In genomic region chr17:30921544-30922196, GRCh38 we compare ENCODE assay signal across 8 cellular contexts. TPM values are rescaled to one million over a fixed set of nuclear protein-coding genes. Genes with fewer than 3 reads are reported as not detected.
DNase-seq lines count a peak whose midpoint lies in the region; ATAC-seq lines count a peak whose summit lies in the region.

Gene ADAP2 (plus strand): TSS chr17:30921945. CDS start chr17:30922015, 70 bp downstream.

- peak within 1 kb of the TSS; percentile 67 for H3K4me2 ChIP-seq in skeletal muscle satellite cell (ENCODE audit: low read length)

- H3K4me1 ChIP-seq in skeletal muscle satellite cell (ENCODE audit: control insufficient read depth, insufficient read depth, low read length), result peaks cover 10% of the 10 kb centered on the region

- peak within 1 kb of the TSS; percentile 12 for H3K4me3 ChIP-seq in skeletal muscle satellite cell (ENCODE audit: low read length)

- no peaks in the 10 kb centered on the region for H3K36me3 ChIP-seq in skeletal muscle satellite cell (ENCODE audit: insufficient read depth, low read length)

- peak; percentile 53 for DNase-seq in DMS 273 (lab: John Stamatoyannopoulos, UW; ENCODE audit: unreplicated experiment)
- DNase-seq in DMS 273 treated with DMSO at 0.1 percent for 48 hours (lab: John Stamatoyannopoulos, UW), result no peak
- peak; percentile 21 for DNase-seq in NCI-H2227 (lab: John Stamatoyannopoulos, UW; ENCODE audit: unreplicated experiment)
- peak; percentile 80 to 83 for DNase-seq in T47D (ENCODE audit: low read depth in 1 of 2, low spot score in 1 of 2)
- DNase-seq in iris pigment epithelial cell (ENCODE audit: low read depth), result peak; percentile 13

- ATAC-seq in HG02840 (IDR thresholded peaks at IDR 0.05; ENCODE audit: low FRiP score, unreplicated experiment), result no peak
- no peak for ATAC-seq in HG03432 (IDR thresholded peaks at IDR 0.05; ENCODE audit: unreplicated experiment)

- peaks cover 65% of the 10 kb centered on the region for H3K27me3 ChIP-seq in skeletal muscle satellite cell (ENCODE audit: control insufficient read depth, insufficient read depth, low read length)

- no peaks in the 10 kb centered on the region for H3K9me3 ChIP-seq in skeletal muscle satellite cell (replicated peaks; ENCODE audit: low read length)

- H3K9ac ChIP-seq in skeletal muscle satellite cell (ENCODE audit: low read depth, low read length), result no peak within 1 kb of the TSS

- in situ Hi-C loops in T47D (cut with HindIII; ENCODE audit: low pct_unique_long_range_greater_than_20kb, low sequenced_read_pairs), result no loop called here

RNA-seq across cellular contexts. Expression of gene ADAP2, which starts in this region (rescaled TPM):
- 0.76 TPM in 1 of 2 replicates, not detected in the other for total RNA-seq in skeletal muscle satellite cell (2012; rRNA removed)
